ENCODE assay signal across 25 cellular contexts in genomic region chr1:64886877-64887276, GRCh38.
DNase-seq lines count a peak whose midpoint lies in the region; ATAC-seq and TF ChIP-seq lines count a peak whose summit lies in the region.
"Had no signal": no experiment of that assay in that cellular context is flagged by ENCODE, and none has a peak within 500 bp of the region (broad histone marks: within the 10 kb centered on the region; RNA-seq: fewer than 3 reads in every experiment).

No MANE protein-coding gene starts in this region.

- H3K27ac ChIP-seq in HUES48 (ENCODE audit: low read depth, low read length): peak overlapping the region; percentile 63
- H3K27ac ChIP-seq: epithelial cell of prostate, skin epidermis, thyroid gland had no signal

- H3K4me1 ChIP-seq in HUES48 (ENCODE audit: control insufficient read depth, insufficient read depth, low read length): peaks cover 42% of the 10 kb centered on the region
- H3K4me1 ChIP-seq: Caco-2 had no signal

- H3K9me3 ChIP-seq in HUES48 (ENCODE audit: control insufficient read depth, insufficient read depth, low read length): no peaks in the 10 kb centered on the region
- H3K9me3 ChIP-seq: Caco-2, thyroid gland had no signal

- DNase-seq in COLO668 (lab: John Stamatoyannopoulos, UW; ENCODE audit: unreplicated experiment): peak; percentile 31
- no peak for DNase-seq in effector memory CD8-positive, alpha-beta T cell
- DNase-seq in neural crest cell (ENCODE audit: low read depth, low spot score): peak; percentile 6
- DNase-seq in NCI-H1092 treated with DMSO at 0.1 percent for 48 hours (lab: John Stamatoyannopoulos, UW): no peak
- DNase-seq in mesothelial cell of epicardium (ENCODE audit: low spot score in 2 of 2, unreplicated experiment in 2 of 2): no peak
- DNase-seq in hypothalamus (lab: John Stamatoyannopoulos, UW): no peak
- DNase-seq: activated CD4-positive, CD25-positive, alpha-beta regulatory T cell; activated CD8-positive, alpha-beta T cell treated with anti-CD3 and anti-CD28 coated beads, Interleukin-2, amount 10 ng/mL, durations not matched to agents 7 days and 5 days; activated naive CD4-positive, alpha-beta T cell; activated T-cell treated with anti-CD3 and anti-CD28 coated beads, Interleukin-2, amount 50 U/mL, for 24 hours; anterior cingulate cortex; Caco-2; dermis blood vessel endothelial cell; foreskin fibroblast; hippocampal formation; NCI-H187 treated with DMSO at 0.1 percent for 48 hours; stimulated activated CD4-positive, alpha-beta T cell treated with anti-CD3 and anti-CD28 coated beads, Interleukin-2, amount 100 ng/mL, for 24 hours; stimulated activated naive CD8-positive, alpha-beta T cell treated with anti-CD3 and anti-CD28 coated beads, Interleukin-15, Interleukin-2, amounts not matched to agents 100 U/mL and 50 U/mL, for 24 hours; T1000; thyroid gland had no signal

- peak overlapping the region; percentile 22 to 62 for H3K27ac Mint-ChIP-seq in effector memory CD8-positive, alpha-beta T cell
- H3K27ac Mint-ChIP-seq in neural crest cell (ENCODE audit: unreplicated experiment) (no peak overlapping the region), mesothelial cell of epicardium (no peak overlapping the region)
- H3K27ac Mint-ChIP-seq: activated CD8-positive, alpha-beta T cell treated with anti-CD3 and anti-CD28 coated beads, Interleukin-2, amount 10 ng/mL, durations not matched to agents 7 days and 5 days; activated T-cell treated with anti-CD3 and anti-CD28 coated beads, Interleukin-2, amount 50 U/mL, for 24 hours had no signal

- no peak overlapping the region for H3K9ac ChIP-seq in HUES48 (ENCODE audit: low read depth, low read length)

- H3K27me3 ChIP-seq in HUES48 (ENCODE audit: control insufficient read depth, insufficient read depth, low read length): no peaks in the 10 kb centered on the region
- H3K27me3 ChIP-seq: thyroid gland had no signal

- H3K36me3 ChIP-seq in HUES48 (ENCODE audit: control insufficient read depth, insufficient read depth, low read length): no peaks in the 10 kb centered on the region; the same call in 1 of the 2 replicates

- ATAC-seq in effector memory CD8-positive, alpha-beta T cell (replicated peaks): no peak
- ATAC-seq: activated CD8-positive, alpha-beta T cell treated with anti-CD3 and anti-CD28 coated beads, Interleukin-2, amount 10 ng/mL, durations not matched to agents 7 days and 5 days; SK-N-SH treated with all-trans-retinoic acid at 6 μM for 48 hours; stimulated activated naive CD8-positive, alpha-beta T cell treated with anti-CD3 and anti-CD28 coated beads, Interleukin-15, Interleukin-2, amounts not matched to agents 100 U/mL and 50 U/mL, for 24 hours had no signal

- no peaks in the 10 kb centered on the region for H3K9me3 Mint-ChIP-seq in effector memory CD8-positive, alpha-beta T cell
- H3K9me3 Mint-ChIP-seq in neural crest cell: no peaks in the 10 kb centered on the region
- no peaks in the 10 kb centered on the region for H3K9me3 Mint-ChIP-seq in mesothelial cell of epicardium
- H3K9me3 Mint-ChIP-seq: activated T-cell treated with anti-CD3 and anti-CD28 coated beads, Interleukin-2, amount 50 U/mL, for 24 hours; nephron had no signal

- no peak overlapping the region for H3K4me3 Mint-ChIP-seq in effector memory CD8-positive, alpha-beta T cell
- H3K4me3 Mint-ChIP-seq in neural crest cell (no peak overlapping the region), mesothelial cell of epicardium (no peak overlapping the region)
- H3K4me3 Mint-ChIP-seq: activated CD8-positive, alpha-beta T cell treated with anti-CD3 and anti-CD28 coated beads, Interleukin-2, amount 10 ng/mL, durations not matched to agents 7 days and 5 days; activated T-cell treated with anti-CD3 and anti-CD28 coated beads, Interleukin-2, amount 50 U/mL, for 24 hours; nephron had no signal

- no peaks in the 10 kb centered on the region for H3K27me3 Mint-ChIP-seq in effector memory CD8-positive, alpha-beta T cell
- H3K27me3 Mint-ChIP-seq in neural crest cell (ENCODE audit: low read depth): peaks cover 15% of the 10 kb centered on the region
- H3K27me3 Mint-ChIP-seq in mesothelial cell of epicardium (ENCODE audit: low read depth): no peaks in the 10 kb centered on the region
- H3K27me3 Mint-ChIP-seq: activated T-cell treated with anti-CD3 and anti-CD28 coated beads, Interleukin-2, amount 50 U/mL, for 24 hours had no signal

- no peak overlapping the region for H3K4me3 ChIP-seq in HUES48 (ENCODE audit: low read depth, low read length)
- H3K4me3 ChIP-seq: skin epidermis, thyroid gland had no signal

- no peak for TF ChIP-seq CTCF in neural crest cell (conservative IDR thresholded peaks at IDR 0.05)
- TF ChIP-seq CTCF in mesothelial cell of epicardium (IDR thresholded peaks at IDR 0.05; ENCODE audit: unreplicated experiment): no peak

- H3K4me1 Mint-ChIP-seq in effector memory CD8-positive, alpha-beta T cell (ENCODE audit: low read depth in 2 of 2): peaks cover 62 to 89% of the 10 kb centered on the region in 2 donors
- H3K4me1 Mint-ChIP-seq in neural crest cell (peaks cover 16% of the 10 kb centered on the region), mesothelial cell of epicardium (peaks cover 11% of the 10 kb centered on the region)

- H3K36me3 Mint-ChIP-seq in effector memory CD8-positive, alpha-beta T cell (ENCODE audit: insufficient read depth): peaks cover 36% of the 10 kb centered on the region
- H3K36me3 Mint-ChIP-seq in neural crest cell (ENCODE audit: low read depth) (no peaks in the 10 kb centered on the region), mesothelial cell of epicardium (peaks cover 6% of the 10 kb centered on the region)

Comparison
In these comparisons a context has a peak if more than half of its experiments do, and no peak if none do; other contexts are left out.
1. DNase-seq: peak in COLO668 (single experiment) and neural crest cell (single experiment); none in effector memory CD8-positive, alpha-beta T cell (0 of 3), NCI-H1092 treated with DMSO at 0.1 percent for 48 hours (single experiment), mesothelial cell of epicardium (0 of 2) and hypothalamus (0 of 51).
2. H3K27ac Mint-ChIP-seq: peak in effector memory CD8-positive, alpha-beta T cell (2 of 2); none in neural crest cell (single experiment) and mesothelial cell of epicardium (single experiment).